In the genomic region with DNA sequence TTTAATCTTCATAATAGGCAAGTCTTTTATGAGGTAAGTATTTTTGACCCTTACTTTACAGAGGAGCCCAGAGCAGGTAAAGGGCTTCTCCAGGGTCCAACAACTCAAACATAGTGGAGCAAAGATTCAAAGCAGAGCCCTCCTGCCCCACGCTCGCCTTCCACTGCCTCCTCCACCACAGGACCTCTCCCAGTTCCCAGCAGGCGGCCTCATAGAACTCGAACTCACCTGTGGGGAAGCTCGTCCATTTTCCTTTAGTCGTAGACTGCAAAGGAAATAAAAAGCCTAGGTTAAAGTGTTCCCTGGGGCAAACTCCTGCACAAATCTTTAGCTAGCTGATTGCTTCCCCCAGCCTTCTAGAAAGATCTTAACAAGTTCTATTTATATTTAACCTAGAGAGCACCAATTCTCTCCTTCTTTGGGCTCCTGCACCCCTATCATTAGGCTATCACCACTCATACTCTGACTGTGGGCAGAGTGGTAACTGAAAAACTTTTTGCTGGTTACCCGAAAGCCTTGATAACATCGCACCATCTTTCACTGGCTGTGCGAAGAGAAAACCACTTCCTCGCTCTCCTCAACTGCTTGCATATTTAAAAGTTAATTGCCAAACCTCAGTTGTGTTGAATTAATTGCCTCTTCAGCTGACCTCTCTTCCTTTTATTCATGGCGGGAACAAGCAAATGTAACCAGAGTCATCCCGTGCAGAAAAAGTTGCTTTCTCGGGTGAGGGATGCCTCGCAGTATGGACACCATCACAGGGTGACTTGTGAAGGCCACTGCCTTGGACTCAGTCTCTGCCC, we compare ENCODE assay signal across 11 cellular contexts.
A peak's percentile ranks its signal among the peaks of the same experiment; 100 is the strongest.
DNase-seq lines count a peak whose midpoint lies in the region; ATAC-seq and TF ChIP-seq lines count a peak whose summit lies in the region.
"Had no signal": no experiment of that assay in that cellular context is flagged by ENCODE, and none has a peak within 500 bp of the region (broad histone marks: within the 10 kb centered on the region; RNA-seq: fewer than 3 reads in every experiment).

No MANE protein-coding gene starts in this region.

- H4K20me1 ChIP-seq in DND-41 (ENCODE audit: insufficient read depth, low read length) = peaks cover 21% of the 10 kb centered on the region

- no peak overlapping the region for H3K9ac ChIP-seq in DND-41 (ENCODE audit: low read depth, low read length)

- H3K4me2 ChIP-seq in DND-41 (ENCODE audit: insufficient read depth, low read length) = peak overlapping the region; percentile 36

- no peaks in the 10 kb centered on the region for H3K79me2 ChIP-seq in DND-41 (ENCODE audit: insufficient read depth, low read length)

- H2AFZ ChIP-seq in DND-41 (ENCODE audit: low read depth, low read length) = no peak overlapping the region

- no peak overlapping the region for H3K4me3 ChIP-seq in DND-41 (ENCODE audit: low read depth in 1 of 2, low read length in 2 of 2)
- no peak overlapping the region for H3K4me3 ChIP-seq in lower lobe of right lung
- no peak overlapping the region for H3K4me3 ChIP-seq in coronary artery
- H3K4me3 ChIP-seq: cardiac muscle cell had no signal

- ATAC-seq in DND-41 (ENCODE audit: insufficient read depth, low read depth) (peak; percentile 96), GM21390 (IDR thresholded peaks at IDR 0.05; ENCODE audit: unreplicated experiment) (peak; percentile 62), lower lobe of right lung (peak; percentile 46 to 59)

- intact Hi-C loops in lower lobe of right lung (cut with DNase I) = no loop called here

- DNase-seq in DND-41 (peak; percentile 74), T-helper 2 cell (peak in 3 of 5 experiments; percentile 10 to 97 (median 56)), lower lobe of right lung (no peak), coronary artery (ENCODE audit: low spot score) (no peak), mesenteric fat pad (ENCODE audit: low spot score) (no peak), NCI-H526 (lab: John Stamatoyannopoulos, UW) (no peak), medulla oblongata (ENCODE audit: extremely low spot score) (no peak)
- DNase-seq: Caco-2 had no signal

- peaks cover 58% of the 10 kb centered on the region for H3K27me3 ChIP-seq in DND-41 (ENCODE audit: insufficient read depth, low read length, poor library complexity)
- peaks cover 9% of the 10 kb centered on the region for H3K27me3 ChIP-seq in lower lobe of right lung (ENCODE audit: low read depth)
- H3K27me3 ChIP-seq: cardiac muscle cell had no signal

- H3K4me1 ChIP-seq in DND-41 (ENCODE audit: insufficient read depth, low read length) (peaks cover 38% of the 10 kb centered on the region), lower lobe of right lung (no peaks in the 10 kb centered on the region)
- H3K4me1 ChIP-seq: Caco-2 had no signal

- H3K36me3 ChIP-seq in DND-41 (ENCODE audit: insufficient read depth, low read length) = no peaks in the 10 kb centered on the region
- H3K36me3 ChIP-seq in lower lobe of right lung = no peaks in the 10 kb centered on the region
- H3K36me3 ChIP-seq: cardiac muscle cell had no signal

- H3K9me3 ChIP-seq in DND-41 (ENCODE audit: insufficient read depth, low read length, severe bottlenecking) (no peaks in the 10 kb centered on the region), lower lobe of right lung (no peaks in the 10 kb centered on the region)
- H3K9me3 ChIP-seq: Caco-2 had no signal

- H3K27ac ChIP-seq in DND-41 (ENCODE audit: low read length) = 0 out of 2 replicates have a peak overlapping the region, but pooled peaks have one; percentile 28
- no peak overlapping the region for H3K27ac ChIP-seq in lower lobe of right lung
- H3K27ac ChIP-seq in coronary artery = no peak overlapping the region
- H3K27ac ChIP-seq: cardiac muscle cell, HL-60 had no signal

- no peak for TF ChIP-seq CTCF in DND-41 (IDR thresholded peaks at IDR 0.05; ENCODE audit: borderline replicate concordance, extremely low read depth, low read length, poor library complexity, severe bottlenecking)
- TF ChIP-seq CTCF in lower lobe of right lung (IDR thresholded peaks at IDR 0.05) = no peak
- no peak for TF ChIP-seq CTCF in coronary artery (IDR thresholded peaks at IDR 0.05)

Comparison
In these comparisons a context has a peak if more than half of its experiments do, and no peak if none do; other contexts are left out.
1. DNase-seq: peak in DND-41 (single experiment) and T-helper 2 cell (3 of 5); none in lower lobe of right lung (single experiment), coronary artery (single experiment), mesenteric fat pad (single experiment), NCI-H526 (0 of 2) and medulla oblongata (single experiment).
2. Peak in every context shown above with its lines, with median percentiles within 50 percentile points of each other: ATAC-seq.